ENCODE assay signal across 8 cellular contexts in the genomic region with DNA sequence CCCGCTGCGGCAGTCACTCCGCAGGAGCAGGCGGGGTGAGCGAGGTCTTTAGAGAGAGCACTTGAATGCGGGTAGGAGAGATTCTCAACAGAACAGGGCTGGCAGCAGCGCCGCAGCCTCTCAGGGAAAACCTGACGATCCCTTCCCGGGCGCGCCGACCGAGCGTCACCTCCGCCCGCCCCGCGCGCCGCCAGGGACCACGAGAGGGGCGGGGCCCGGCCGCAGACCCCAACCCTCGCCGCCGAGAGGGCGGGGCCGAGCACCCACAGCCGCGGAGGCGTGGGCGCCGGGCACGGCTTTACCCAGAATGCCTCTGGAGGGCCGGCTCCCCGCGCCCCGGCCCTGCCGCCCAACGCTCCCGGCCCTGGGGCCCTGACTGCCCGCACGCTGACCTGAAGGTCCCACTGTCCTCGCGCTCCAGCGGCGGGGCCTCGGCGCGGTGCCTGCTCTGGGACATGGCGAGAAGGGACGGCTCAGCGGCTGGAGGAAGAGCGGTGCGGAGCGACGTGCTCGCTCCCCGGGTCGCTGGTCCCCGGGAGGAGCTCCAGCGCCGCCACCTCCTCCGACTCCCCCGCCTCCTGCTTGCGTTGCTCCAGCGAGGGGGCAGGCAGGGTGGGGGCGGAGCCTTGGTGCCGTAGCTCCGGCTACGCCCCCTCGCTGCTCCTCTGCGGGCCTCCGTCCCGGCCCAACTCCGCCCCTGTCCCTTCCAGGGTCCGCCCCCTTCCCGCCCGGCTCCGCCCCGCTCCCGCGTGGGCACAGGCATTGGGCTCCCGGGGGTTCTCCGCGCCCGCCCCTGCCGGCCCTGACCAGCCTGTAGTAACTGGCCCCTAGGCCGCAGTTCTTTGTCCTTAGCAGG. TPM values are rescaled to one million over a fixed set of nuclear protein-coding genes. Genes with fewer than 3 reads are reported as not detected.
DNase-seq lines count a peak whose midpoint lies in the region; ATAC-seq and TF ChIP-seq lines count a peak whose summit lies in the region.

TSS of gene PJVK (plus strand) at position 805 of the 856 bp plus-strand sequence. CDS start 2,032 bp downstream, outside the sequence.
TSS of gene PRKRA (minus strand) at position 602 of the 856 bp plus-strand sequence. CDS start at position 457, 145 bp downstream.

- TF ChIP-seq CTCF in GM12875 (IDR thresholded peaks at IDR 0.05; ENCODE audit: borderline replicate concordance, insufficient read depth, low read depth, low read length) (no peak), SU-DHL-6 (IDR thresholded peaks at IDR 0.05; ENCODE audit: insufficient read depth, low read length, poor library complexity, severe bottlenecking) (no peak), parathyroid adenoma (IDR thresholded peaks at IDR 0.05) (peak; percentile 6), tibial nerve (IDR thresholded peaks at IDR 0.05) (peak in 3 of 5 experiments; percentile 27 to 37 (median 28))

- 0 to 1% methylated on average over 11 to 33 of the region's 91 CpGs for WGBS in tibial nerve, 2 donors

- H3K27ac ChIP-seq in SU-DHL-6 (ENCODE audit: low read depth, low read length) (peak within 1 kb of the TSS; percentile 91), parathyroid adenoma (peak within 1 kb of the TSS; percentile 97), tibial nerve (peak within 1 kb of the TSS; percentile 96 to 99 (median 98))

- H3K36me3 ChIP-seq in SU-DHL-6 (ENCODE audit: low read length): peaks cover 8% of the 10 kb centered on the region
- no peaks in the 10 kb centered on the region for H3K36me3 ChIP-seq in parathyroid adenoma (ENCODE audit: control insufficient read depth, insufficient read depth, low read length)
- H3K36me3 ChIP-seq in tibial nerve: peaks cover 0 to 25% (median 6%) of the 10 kb centered on the region in 3 donors

- H3F3A ChIP-seq in SU-DHL-6 (ENCODE audit: insufficient read depth): peaks cover 20% of the 10 kb centered on the region

- peak; percentile 66 to 98 for TF ChIP-seq EP300 in tibial nerve (IDR thresholded peaks at IDR 0.05)

- peaks cover 31% of the 10 kb centered on the region for H3K4me1 Mint-ChIP-seq in activated naive CD8-positive, alpha-beta T cell treated with anti-CD3 and anti-CD28 coated beads, Interleukin-2, amount 50 U/mL, for 24 hours

- DNase-seq in NCI-H1417 (lab: John Stamatoyannopoulos, UW) (peak; percentile 85 to 98 (median 98)), Right ventricle myocardium superior (peak; percentile 98), tibial nerve (ENCODE audit: low spot score in 2 of 2) (peak; percentile 94 to 96)
- peak; percentile 97 for DNase-seq in activated naive CD8-positive, alpha-beta T cell treated with anti-CD3 and anti-CD28 coated beads, Interleukin-2, amount 50 U/mL, for 24 hours

- H3K9ac ChIP-seq in SU-DHL-6 (ENCODE audit: low read length) (peak within 1 kb of the TSS; percentile 74), parathyroid adenoma (peak within 1 kb of the TSS; percentile 92)

- H3K4me2 ChIP-seq in SU-DHL-6 (ENCODE audit: low read depth, low read length, poor library complexity, severe bottlenecking): peak within 1 kb of the TSS; percentile 91
- peak within 1 kb of the TSS; percentile 85 for H3K4me2 ChIP-seq in parathyroid adenoma (ENCODE audit: low read length)

- H3K9me3 Mint-ChIP-seq in activated naive CD8-positive, alpha-beta T cell treated with anti-CD3 and anti-CD28 coated beads, Interleukin-2, amount 50 U/mL, for 24 hours: no peaks in the 10 kb centered on the region

- H3K27me3 ChIP-seq in SU-DHL-6 (ENCODE audit: low read length): no peaks in the 10 kb centered on the region
- H3K27me3 ChIP-seq in parathyroid adenoma (ENCODE audit: control insufficient read depth, insufficient read depth, low read length): no peaks in the 10 kb centered on the region
- no peaks in the 10 kb centered on the region for H3K27me3 ChIP-seq in tibial nerve

- H3K4me3 ChIP-seq in GM12875 (ENCODE audit: low read depth, low read length) (peak within 1 kb of the TSS; percentile 93), SU-DHL-6 (ENCODE audit: insufficient read depth, low read length, poor library complexity, severe bottlenecking) (peak within 1 kb of the TSS; percentile 77), parathyroid adenoma (ENCODE audit: low read depth, low read length) (peak within 1 kb of the TSS; percentile 82), tibial nerve (peak within 1 kb of the TSS; percentile 78 to 99 (median 92))

- intact Hi-C loops in Right ventricle myocardium superior (cut with DNase I): no loop called here

- peak; percentile 65 to 98 for TF ChIP-seq POLR2A in tibial nerve (IDR thresholded peaks at IDR 0.05)

- H3K4me1 ChIP-seq in parathyroid adenoma (peaks cover 19% of the 10 kb centered on the region), tibial nerve (peaks cover 0 to 32% (median 16%) of the 10 kb centered on the region in 4 donors)

- peaks cover 27% of the 10 kb centered on the region for H3K36me3 Mint-ChIP-seq in activated naive CD8-positive, alpha-beta T cell treated with anti-CD3 and anti-CD28 coated beads, Interleukin-2, amount 50 U/mL, for 24 hours (ENCODE audit: low read depth)

- ATAC-seq in HG02763 (IDR thresholded peaks at IDR 0.05; ENCODE audit: unreplicated experiment) (peak; percentile 83), Right ventricle myocardium superior (ENCODE audit: poor library complexity) (peak; percentile 98)
- peak; percentile 89 for ATAC-seq in activated naive CD8-positive, alpha-beta T cell treated with anti-CD3 and anti-CD28 coated beads, Interleukin-2, amount 50 U/mL, for 24 hours

- H3K9me3 ChIP-seq in SU-DHL-6 (ENCODE audit: insufficient read depth, low read length) (no peaks in the 10 kb centered on the region), parathyroid adenoma (ENCODE audit: control insufficient read depth, low read length) (no peaks in the 10 kb centered on the region), tibial nerve (no peaks in the 10 kb centered on the region)

- no peaks in the 10 kb centered on the region for H3K9me2 ChIP-seq in SU-DHL-6 (replicated peaks; ENCODE audit: insufficient read depth, low read length)

- no peaks in the 10 kb centered on the region for H3K27me3 Mint-ChIP-seq in activated naive CD8-positive, alpha-beta T cell treated with anti-CD3 and anti-CD28 coated beads, Interleukin-2, amount 50 U/mL, for 24 hours

- peak within 1 kb of the TSS; percentile 89 for H3K4me3 Mint-ChIP-seq in activated naive CD8-positive, alpha-beta T cell treated with anti-CD3 and anti-CD28 coated beads, Interleukin-2, amount 50 U/mL, for 24 hours

- peak within 1 kb of the TSS; percentile 80 for H2AFZ ChIP-seq in SU-DHL-6 (ENCODE audit: low read depth, low read length, severe bottlenecking)
- peak within 1 kb of the TSS; percentile 98 for H2AFZ ChIP-seq in parathyroid adenoma

- H3K27ac Mint-ChIP-seq in activated naive CD8-positive, alpha-beta T cell treated with anti-CD3 and anti-CD28 coated beads, Interleukin-2, amount 50 U/mL, for 24 hours: peak within 1 kb of the TSS; percentile 95

- no peaks in the 10 kb centered on the region for H4K20me1 ChIP-seq in SU-DHL-6 (ENCODE audit: low read depth, low read length)

- H3K79me2 ChIP-seq in SU-DHL-6 (ENCODE audit: insufficient read depth, low read length) (peaks cover 23% of the 10 kb centered on the region), parathyroid adenoma (peaks cover 2% of the 10 kb centered on the region)

RNA-seq across cellular contexts. Expression of gene PJVK, which starts in this region (rescaled TPM):
- 1.0 TPM for total RNA-seq in Right ventricle myocardium superior
- 1 to 10 TPM; 5.1 to 9.6 (median 6.8) TPM for total RNA-seq in tibial nerve

RNA-seq across cellular contexts. Expression of gene PRKRA, which starts in this region (rescaled TPM):
- total RNA-seq in Right ventricle myocardium superior (42.7 TPM), tibial nerve (10 to 100 TPM; 37.3 to 52.1 (median 45.5) TPM)

Comparison
In these comparisons a context has a peak if more than half of its experiments do, and no peak if none do; other contexts are left out.
1. Peak in every context shown above with its lines: DNase-seq, ATAC-seq, H3K4me3 ChIP-seq and H3K27ac ChIP-seq.
2. CTCF ChIP-seq: peak in parathyroid adenoma (single experiment) and tibial nerve (3 of 5); none in GM12875 (single experiment) and SU-DHL-6 (single experiment).